In the genomic region with DNA sequence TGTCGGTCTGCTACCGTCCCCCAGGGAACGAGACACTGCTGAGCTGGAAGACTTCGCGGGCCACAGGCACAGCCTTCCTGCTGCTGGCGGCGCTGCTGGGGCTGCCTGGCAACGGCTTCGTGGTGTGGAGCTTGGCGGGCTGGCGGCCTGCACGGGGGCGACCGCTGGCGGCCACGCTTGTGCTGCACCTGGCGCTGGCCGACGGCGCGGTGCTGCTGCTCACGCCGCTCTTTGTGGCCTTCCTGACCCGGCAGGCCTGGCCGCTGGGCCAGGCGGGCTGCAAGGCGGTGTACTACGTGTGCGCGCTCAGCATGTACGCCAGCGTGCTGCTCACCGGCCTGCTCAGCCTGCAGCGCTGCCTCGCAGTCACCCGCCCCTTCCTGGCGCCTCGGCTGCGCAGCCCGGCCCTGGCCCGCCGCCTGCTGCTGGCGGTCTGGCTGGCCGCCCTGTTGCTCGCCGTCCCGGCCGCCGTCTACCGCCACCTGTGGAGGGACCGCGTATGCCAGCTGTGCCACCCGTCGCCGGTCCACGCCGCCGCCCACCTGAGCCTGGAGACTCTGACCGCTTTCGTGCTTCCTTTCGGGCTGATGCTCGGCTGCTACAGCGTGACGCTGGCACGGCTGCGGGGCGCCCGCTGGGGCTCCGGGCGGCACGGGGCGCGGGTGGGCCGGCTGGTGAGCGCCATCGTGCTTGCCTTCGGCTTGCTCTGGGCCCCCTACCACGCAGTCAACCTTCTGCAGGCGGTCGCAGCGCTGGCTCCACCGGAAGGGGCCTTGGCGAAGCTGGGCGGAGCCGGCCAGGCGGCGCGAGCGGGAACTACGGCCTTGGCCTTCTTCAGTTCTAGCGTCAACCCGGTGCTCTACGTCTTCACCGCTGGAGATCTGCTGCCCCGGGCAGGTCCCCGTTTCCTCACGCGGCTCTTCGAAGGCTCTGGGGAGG, we compare ENCODE assay signal across 7 cellular contexts. TPM values are rescaled to one million over a fixed set of nuclear protein-coding genes. Genes with fewer than 3 reads are reported as not detected.
A peak's percentile ranks its signal among the peaks of the same experiment; 100 is the strongest.
DNase-seq lines count a peak whose midpoint lies in the region; ATAC-seq and TF ChIP-seq lines count a peak whose summit lies in the region.

A gene with protein sequence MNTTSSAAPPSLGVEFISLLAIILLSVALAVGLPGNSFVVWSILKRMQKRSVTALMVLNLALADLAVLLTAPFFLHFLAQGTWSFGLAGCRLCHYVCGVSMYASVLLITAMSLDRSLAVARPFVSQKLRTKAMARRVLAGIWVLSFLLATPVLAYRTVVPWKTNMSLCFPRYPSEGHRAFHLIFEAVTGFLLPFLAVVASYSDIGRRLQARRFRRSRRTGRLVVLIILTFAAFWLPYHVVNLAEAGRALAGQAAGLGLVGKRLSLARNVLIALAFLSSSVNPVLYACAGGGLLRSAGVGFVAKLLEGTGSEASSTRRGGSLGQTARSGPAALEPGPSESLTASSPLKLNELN (plus strand): TSS at position 837 of the 939 bp plus-strand sequence. CDS start 4,150 bp downstream, outside the sequence.

- H3K9me3 Mint-ChIP-seq in activated naive CD4-positive, alpha-beta T cell treated with anti-CD3 and anti-CD28 coated beads, Interleukin-2, amount 50 U/mL, for 72 hours, result no peaks in the 10 kb centered on the region

- no TSS peak for BruUV-seq in PC-3 (replicated peaks; lab: Mats Ljungman, UMichigan)

- H3K36me3 ChIP-seq in PC-3 (ENCODE audit: low read depth, low read length) (peaks cover 14% of the 10 kb centered on the region; the same call in 1 of the 2 replicates), heart left ventricle (peaks cover 0 to 20% (median 14%) of the 10 kb centered on the region in 9 donors), sigmoid colon (peaks cover 1 to 16% (median 5%) of the 10 kb centered on the region in 4 donors)

- H3K79me2 ChIP-seq in PC-3 (ENCODE audit: low read length), result no peaks in the 10 kb centered on the region

- POLR2A ChIA-PET in PC-3 (lab: Charles Lee; ENCODE audit: unreplicated experiment), result no interaction called here

- TF ChIP-seq POLR2A in heart left ventricle (IDR thresholded peaks at IDR 0.05), result peak in 1 of 2 donors; percentile 44
- TF ChIP-seq POLR2A in sigmoid colon (IDR thresholded peaks at IDR 0.05), result no peak

- WGBS in heart left ventricle, 4 donors, result 5 to 28% (median 10%) methylated on average over 31 to 99 of the region's 99 CpGs
- 14 to 17% methylated on average over 99 of the region's 99 CpGs for WGBS in sigmoid colon, 2 donors

- H2AFZ ChIP-seq in PC-3 (ENCODE audit: low read length), result no peak within 1 kb of the TSS

- DNase-seq in PC-3 (no peak), heart left ventricle (peak; percentile 78 to 91 (median 85)), sigmoid colon (peak; percentile 89), glomerular visceral epithelial cell (ENCODE audit: extremely low spot score) (no peak)
- peak; percentile 55 to 77 for DNase-seq in activated naive CD4-positive, alpha-beta T cell treated with anti-CD3 and anti-CD28 coated beads, Interleukin-2, amount 50 U/mL, for 72 hours (ENCODE audit: low spot score in 2 of 2)

- no peaks in the 10 kb centered on the region for H3F3A ChIP-seq in PC-3 (ENCODE audit: low read length, unreplicated experiment)

- intact Hi-C loops in PC-3 (cut with micrococcal nuclease) (no loop called here), heart left ventricle (cut with DNase I) (loop anchor here in 1 of 10 donors (5.0 kb wide), 1 partner anchor 126 kb away; no protein-coding TSS in a partner anchor), sigmoid colon (cut with DNase I) (no loop called here)

- no peaks in the 10 kb centered on the region for H3K27me3 ChIP-seq in PC-3 (ENCODE audit: low read length)
- peaks cover 0 to 3% (median 0%) of the 10 kb centered on the region in 9 donors for H3K27me3 ChIP-seq in heart left ventricle
- H3K27me3 ChIP-seq in sigmoid colon, result peaks cover 0 to 10% (median 7%) of the 10 kb centered on the region in 3 donors

- no peak within 1 kb of the TSS for H3K4me3 ChIP-seq in PC-3 (ENCODE audit: low read length)
- peak within 1 kb of the TSS; percentile 25 to 81 (median 63) for H3K4me3 ChIP-seq in heart left ventricle
- peak within 1 kb of the TSS; percentile 44 to 62 (median 56) for H3K4me3 ChIP-seq in sigmoid colon

- CTCF ChIA-PET in PC-3 (lab: Charles Lee), result no interaction called here

- TF ChIP-seq EP300 in sigmoid colon (IDR thresholded peaks at IDR 0.05), result no peak

- no peak within 1 kb of the TSS for H3K4me2 ChIP-seq in PC-3 (ENCODE audit: low read length)

- peaks cover 0 to 12% of the 10 kb centered on the region in 2 donors for H3K36me3 Mint-ChIP-seq in activated naive CD4-positive, alpha-beta T cell treated with anti-CD3 and anti-CD28 coated beads, Interleukin-2, amount 50 U/mL, for 72 hours

- H3K9me3 ChIP-seq in PC-3 (ENCODE audit: low read length) (no peaks in the 10 kb centered on the region), heart left ventricle (no peaks in the 10 kb centered on the region), sigmoid colon (no peaks in the 10 kb centered on the region)

- H3K4me1 ChIP-seq in PC-3 (ENCODE audit: insufficient read depth, low read length), result peaks cover 9% of the 10 kb centered on the region
- H3K4me1 ChIP-seq in heart left ventricle, result peaks cover 11 to 83% (median 48%) of the 10 kb centered on the region in 12 donors
- H3K4me1 ChIP-seq in sigmoid colon, result peaks cover 0 to 32% (median 30%) of the 10 kb centered on the region in 4 donors

- no peak for TF ChIP-seq CTCF in PC-3 (conservative IDR thresholded peaks at IDR 0.05; ENCODE audit: low read depth, low read length)
- peak; percentile 10 to 63 (median 46) for TF ChIP-seq CTCF in heart left ventricle (IDR thresholded peaks at IDR 0.05)
- peak; percentile 22 to 45 (median 36) for TF ChIP-seq CTCF in sigmoid colon (IDR thresholded peaks at IDR 0.05)

- H3K27ac Mint-ChIP-seq in activated naive CD4-positive, alpha-beta T cell treated with anti-CD3 and anti-CD28 coated beads, Interleukin-2, amount 50 U/mL, for 72 hours, result peak within 1 kb of the TSS; percentile 47 to 52

- ATAC-seq in GM18519 (IDR thresholded peaks at IDR 0.05; ENCODE audit: low FRiP score, unreplicated experiment) (peak; percentile 39), HG02973 (IDR thresholded peaks at IDR 0.05; ENCODE audit: unreplicated experiment) (peak; percentile 58), PC-3 (no peak), heart left ventricle (peak; percentile 62 to 87 (median 82))
- ATAC-seq in activated naive CD4-positive, alpha-beta T cell treated with anti-CD3 and anti-CD28 coated beads, Interleukin-2, amount 50 U/mL, for 72 hours, result peak; percentile 78 to 88

- no peak within 1 kb of the TSS for H3K9ac ChIP-seq in PC-3 (ENCODE audit: low read length)

- H3K9me2 ChIP-seq in PC-3 (replicated peaks; ENCODE audit: low read length), result no peaks in the 10 kb centered on the region

- no peak within 1 kb of the TSS for H3K27ac ChIP-seq in PC-3 (ENCODE audit: low read length)
- peak within 1 kb of the TSS; percentile 74 to 92 (median 88) for H3K27ac ChIP-seq in heart left ventricle
- peak within 1 kb of the TSS; percentile 79 to 91 (median 82) for H3K27ac ChIP-seq in sigmoid colon

- H4K20me1 ChIP-seq in PC-3 (ENCODE audit: low read length), result no peaks in the 10 kb centered on the region

RNA-seq across cellular contexts. Expression of the gene that starts here (rescaled TPM):
- 11.6 and 13.1 TPM in 2 replicates for total RNA-seq in PC-3 (2014; rRNA removed)
- 10 to 100 TPM; 14.0 to 15.8 TPM for total RNA-seq in activated naive CD4-positive, alpha-beta T cell treated with anti-CD3 and anti-CD28 coated beads, Interleukin-2, amount 50 U/mL, for 72 hours
- 1 to 10 TPM in 8 of 9 donors, under 1 TPM in 1; 0.92 to 8.8 (median 1.7) TPM for total RNA-seq in heart left ventricle
- 1 to 10 TPM; 1.2 to 2.2 TPM for polyA plus RNA-seq in heart left ventricle
- 1 to 10 TPM; 2.1 to 4.2 (median 2.9) TPM for total RNA-seq in sigmoid colon
- 1 to 10 TPM in 2 of 3 donors, under 1 TPM in 1; 0.60 to 9.8 (median 2.1) TPM for polyA plus RNA-seq in sigmoid colon

Comparison
In these comparisons a context has a peak if more than half of its experiments do, and no peak if none do; other contexts are left out.
1. DNase-seq: peak in activated naive CD4-positive, alpha-beta T cell treated with anti-CD3 and anti-CD28 coated beads, Interleukin-2, amount 50 U/mL, for 72 hours (2 of 2), heart left ventricle (5 of 5) and sigmoid colon (single experiment); none in PC-3 (single experiment) and glomerular visceral epithelial cell (single experiment).